Comparison of ENCODE assay signal across 26 cellular contexts in the genomic region with DNA sequence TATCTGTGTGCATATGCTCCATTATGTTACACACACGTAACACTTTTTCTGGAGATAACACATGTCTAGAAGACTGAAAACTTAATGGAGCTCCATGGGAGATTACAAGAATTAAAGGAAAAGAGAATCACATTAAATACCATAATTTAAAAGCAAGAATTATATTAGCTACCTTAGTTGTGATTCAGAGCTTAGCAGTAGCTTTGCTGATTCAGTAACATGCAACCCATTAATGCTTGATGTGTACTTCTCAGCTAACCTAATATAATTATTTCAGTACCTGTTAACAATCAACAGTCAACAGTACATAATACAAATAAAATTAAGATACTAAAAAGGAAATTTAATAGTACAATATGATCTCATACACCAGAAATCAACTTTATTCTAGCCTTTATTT.
"Had no signal": no experiment of that assay in that cellular context is flagged by ENCODE, and none has a peak within 500 bp of the region (broad histone marks: within the 10 kb centered on the region; RNA-seq: fewer than 3 reads in every experiment).

No MANE protein-coding gene starts in this region.

- H3K4me3 ChIP-seq: psoas muscle, right lobe of liver, sigmoid colon, stomach, thoracic aorta, thyroid gland, tibial nerve, upper lobe of left lung, vagina had no signal

- H2AFZ ChIP-seq: parathyroid adenoma had no signal

- FAIRE-seq: urothelium cell line had no signal

- H3K27me3 ChIP-seq: neutrophil, right lobe of liver, sigmoid colon, stomach, thyroid gland, tibial nerve, upper lobe of left lung, vagina had no signal

- H3K36me3 ChIP-seq: neutrophil, right lobe of liver, sigmoid colon, thoracic aorta, thyroid gland, upper lobe of left lung, vagina had no signal

- H3K4me1 ChIP-seq: parathyroid adenoma, psoas muscle, right lobe of liver, sigmoid colon, stomach, tibial nerve, upper lobe of left lung had no signal

- H3K27ac ChIP-seq: neutrophil, parathyroid adenoma, psoas muscle, right lobe of liver, sigmoid colon, stomach, thyroid gland, tibial nerve, upper lobe of left lung had no signal

- H3K9ac ChIP-seq: parathyroid adenoma had no signal

- DNase-seq: naive thymus-derived CD8-positive, alpha-beta T cell; nephron progenitor cell; nucleus accumbens; posterior cingulate gyrus; psoas muscle; right cardiac atrium; right lobe of liver; sigmoid colon; small intestine; stimulated activated CD4-positive, alpha-beta T cell treated with anti-CD3 and anti-CD28 coated beads, Interleukin-15, amount 100 ng/mL, for 24 hours; stimulated activated CD4-positive, alpha-beta T cell treated with anti-CD3 and anti-CD28 coated beads, Interleukin-2, amount 100 ng/mL, for 24 hours; stimulated activated CD4-positive, alpha-beta T cell treated with anti-CD3 and anti-CD28 coated beads, Interleukin-2, amount 100 ng/mL, for 48 hours; stimulated activated CD4-positive, alpha-beta T cell treated with anti-CD3 and anti-CD28 coated beads, Interleukin-4, amount 100 ng/mL, for 24 hours; stimulated activated naive CD4-positive, alpha-beta T cell; stomach; thyroid gland; trophoblast cell; upper lobe of left lung had no signal

- H3K9me3 ChIP-seq: neutrophil, psoas muscle, right lobe of liver, sigmoid colon, stomach, thoracic aorta, thyroid gland, tibial nerve, upper lobe of left lung, vagina had no signal

- ATAC-seq: naive thymus-derived CD8-positive, alpha-beta T cell; natural killer cell treated with Interleukin-12 subunit alpha and Interleukin-12 subunit beta and Interleukin-15 and Interleukin-18, amount 100 ng/mL, for 72 hours; psoas muscle; right cardiac atrium; right lobe of liver; stimulated activated effector memory CD8-positive, alpha-beta T cell treated with anti-CD3 and anti-CD28 coated beads, Interleukin-12 subunit alpha, Interleukin-12 subunit beta, amount 100 ng/mL, for 72 hours had no signal
